ENCODE assay signal across 17 cellular contexts in the genomic region with DNA sequence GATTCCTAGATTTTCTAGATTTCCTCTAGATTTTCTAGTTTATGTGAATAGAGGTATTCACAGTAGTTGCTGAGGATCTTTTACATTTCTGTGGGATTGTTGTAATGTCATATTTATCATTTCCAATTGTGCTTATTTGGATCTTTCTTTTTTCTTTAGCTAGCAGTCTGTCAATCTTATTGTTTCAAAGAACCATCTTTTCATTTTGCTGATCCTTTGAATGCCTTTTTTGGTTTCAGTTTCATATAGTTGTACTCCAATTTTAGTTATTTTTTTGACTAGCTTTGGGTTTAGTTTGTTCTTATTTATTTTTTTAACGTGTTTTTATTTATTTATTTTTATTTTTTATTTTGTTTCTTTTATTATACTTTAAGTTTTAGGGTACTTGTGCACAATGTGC. TPM values are rescaled to one million over a fixed set of nuclear protein-coding genes. Genes with fewer than 3 reads are reported as not detected.
DNase-seq lines count a peak whose midpoint lies in the region; ATAC-seq and TF ChIP-seq lines count a peak whose summit lies in the region.
"Had no signal": no experiment of that assay in that cellular context is flagged by ENCODE, and none has a peak within 500 bp of the region (broad histone marks: within the 10 kb centered on the region; RNA-seq: fewer than 3 reads in every experiment).

No MANE protein-coding gene starts in this region.

- DNase-seq in activated CD4-positive, alpha-beta T cell treated with anti-CD3 and anti-CD28 coated beads, Interleukin-2, amount 10 ng/mL, durations not matched to agents 24 days and 14 days, result no peak
- DNase-seq in activated CD4-positive, alpha-beta T cell treated with anti-CD3 and anti-CD28 coated beads, Interleukin-2, amount 50 U/mL, for 48 hours, result no peak
- no peak for DNase-seq in activated CD8-positive, alpha-beta T cell treated with anti-CD3 and anti-CD28 coated beads for 36 hours
- no peak for DNase-seq in effector memory CD8-positive, alpha-beta T cell
- DNase-seq in neuronal stem cell (ENCODE audit: low spot score) (no peak), NCI-H128 (lab: John Stamatoyannopoulos, UW; ENCODE audit: unreplicated experiment) (no peak), Peyer's patch (no peak)
- DNase-seq: DMS 273 treated with DMSO at 0.1 percent for 48 hours, DND-41, H9, NCI-H1417 treated with DMSO at 0.1 percent for 48 hours, NCI-H187 treated with DMSO at 0.1 percent for 48 hours, NCI-H226, NCI-H524 treated with DMSO at 0.1 percent for 48 hours had no signal

- TF ChIP-seq CTCF in HEK293 (tag by site-specific recombination; IDR thresholded peaks at IDR 0.05), result no peak
- no peak for TF ChIP-seq CTCF in activated CD8-positive, alpha-beta T cell treated with anti-CD3 and anti-CD28 coated beads for 36 hours (IDR thresholded peaks at IDR 0.05)
- no peak for TF ChIP-seq CTCF in Peyer's patch (IDR thresholded peaks at IDR 0.05)

- H3K27ac ChIP-seq in HEK293 (ENCODE audit: extremely low read depth, low read depth, low read length) (no peak overlapping the region), neuronal stem cell (replicated peaks; ENCODE audit: low read length) (no peak overlapping the region), Peyer's patch (no peak overlapping the region)
- H3K27ac ChIP-seq: 22Rv1 had no signal

- no peak overlapping the region for H2AFZ ChIP-seq in neuronal stem cell (ENCODE audit: low read length)

- H2BK12ac ChIP-seq in neuronal stem cell (ENCODE audit: low read length), result no peak overlapping the region

- H3K27ac Mint-ChIP-seq in activated CD4-positive, alpha-beta T cell treated with anti-CD3 and anti-CD28 coated beads, Interleukin-2, amount 10 ng/mL, durations not matched to agents 24 days and 14 days, result no peak overlapping the region
- H3K27ac Mint-ChIP-seq in activated CD8-positive, alpha-beta T cell treated with anti-CD3 and anti-CD28 coated beads for 36 hours, result peak overlapping the region; percentile 35
- H3K27ac Mint-ChIP-seq in effector memory CD8-positive, alpha-beta T cell, result peak overlapping the region; percentile 35 to 38
- H3K27ac Mint-ChIP-seq: B cell, H9 had no signal

- peaks cover 67% of the 10 kb centered on the region for H3K36me3 Mint-ChIP-seq in activated CD4-positive, alpha-beta T cell treated with anti-CD3 and anti-CD28 coated beads, Interleukin-2, amount 10 ng/mL, durations not matched to agents 24 days and 14 days (ENCODE audit: low read depth)
- peaks cover 54% of the 10 kb centered on the region for H3K36me3 Mint-ChIP-seq in activated CD8-positive, alpha-beta T cell treated with anti-CD3 and anti-CD28 coated beads for 36 hours (ENCODE audit: low read depth)
- peaks cover 34% of the 10 kb centered on the region for H3K36me3 Mint-ChIP-seq in effector memory CD8-positive, alpha-beta T cell (ENCODE audit: insufficient read depth)

- POLR2A ChIA-PET in HEK293 (lab: Yijun Ruan, JAX), result no interaction called here
- POLR2A ChIA-PET in activated CD8-positive, alpha-beta T cell treated with anti-CD3 and anti-CD28 coated beads for 36 hours (lab: Charles Lee), result interaction anchor here (1.0 kb wide), 1 partner anchor 124 kb away, joined by 3 read pairs; no protein-coding TSS in a partner anchor

- no peak overlapping the region for H3K4me2 ChIP-seq in neuronal stem cell (ENCODE audit: insufficient read depth, low read length, poor library complexity, severe bottlenecking)

- no peaks in the 10 kb centered on the region for H3K79me1 ChIP-seq in neuronal stem cell (ENCODE audit: low read depth, low read length)

- no CpG with 5 or more reads among the region's 1 CpG for WGBS in neuronal stem cell (ENCODE audit: extremely low coverage in 2 of 2, insufficient read length in 2 of 2, insufficient replicate concordance in 1 of 2), 2 donors

- H3K4me1 Mint-ChIP-seq in activated CD4-positive, alpha-beta T cell treated with anti-CD3 and anti-CD28 coated beads, Interleukin-2, amount 10 ng/mL, durations not matched to agents 24 days and 14 days, result peaks cover 22% of the 10 kb centered on the region
- H3K4me1 Mint-ChIP-seq in activated CD8-positive, alpha-beta T cell treated with anti-CD3 and anti-CD28 coated beads for 36 hours (ENCODE audit: low read depth), result peaks cover 22% of the 10 kb centered on the region
- H3K4me1 Mint-ChIP-seq in effector memory CD8-positive, alpha-beta T cell (ENCODE audit: low read depth in 2 of 2), result peaks cover 38 to 42% of the 10 kb centered on the region in 2 donors
- H3K4me1 Mint-ChIP-seq: H9 had no signal

- H3K4me3 ChIP-seq in HEK293 (ENCODE audit: low read depth, low read length) (no peak overlapping the region), neuronal stem cell (ENCODE audit: low read length in 2 of 2) (no peak overlapping the region), Peyer's patch (no peak overlapping the region)

- H2BK5ac ChIP-seq in neuronal stem cell (ENCODE audit: low read length), result no peak overlapping the region

- no peak overlapping the region for H4K91ac ChIP-seq in neuronal stem cell (ENCODE audit: low read depth, low read length, poor library complexity)

- peaks cover 19 to 30% of the 10 kb centered on the region in 2 experiments for H3K36me3 ChIP-seq in HEK293 (ENCODE audit: control insufficient read depth in 2 of 2, insufficient read depth in 1 of 2, low read length in 2 of 2)
- peaks cover 0 to 7% of the 10 kb centered on the region in 2 donors for H3K36me3 ChIP-seq in neuronal stem cell (replicated peaks in 1 of 2; ENCODE audit: control insufficient read depth in 2 of 2, insufficient read depth in 2 of 2, low read length in 2 of 2)
- H3K36me3 ChIP-seq in Peyer's patch, result peaks cover 0 to 15% (median 0%) of the 10 kb centered on the region in 3 donors

- H3K9ac ChIP-seq in neuronal stem cell (ENCODE audit: low read depth, low read length, poor library complexity), result no peak overlapping the region

- H3K27me3 ChIP-seq in neuronal stem cell (ENCODE audit: control insufficient read depth in 3 of 3, insufficient read depth in 3 of 3, low read depth in 1 of 3, low read length in 3 of 3) (no peaks in the 10 kb centered on the region), Peyer's patch (no peaks in the 10 kb centered on the region)

- CTCF ChIA-PET in HEK293 (lab: Yijun Ruan, JAX), result interaction anchor here (0.7 kb wide), 1 partner anchor 99 kb away, joined by 3 read pairs; no protein-coding TSS in a partner anchor
- CTCF ChIA-PET in activated CD8-positive, alpha-beta T cell treated with anti-CD3 and anti-CD28 coated beads for 36 hours (lab: Charles Lee), result interaction anchor here (0.6 kb wide), 1 partner anchor 88 kb away, joined by 3 read pairs; no protein-coding TSS in a partner anchor

- H3K14ac ChIP-seq in neuronal stem cell (ENCODE audit: low read length), result no peak overlapping the region

- H2BK120ac ChIP-seq in neuronal stem cell (ENCODE audit: low read depth, low read length), result no peak overlapping the region

- peak overlapping the region; percentile 13 for H3K4me3 Mint-ChIP-seq in activated CD4-positive, alpha-beta T cell treated with anti-CD3 and anti-CD28 coated beads, Interleukin-2, amount 10 ng/mL, durations not matched to agents 24 days and 14 days
- H3K4me3 Mint-ChIP-seq in activated CD8-positive, alpha-beta T cell treated with anti-CD3 and anti-CD28 coated beads for 36 hours, result no peak overlapping the region
- H3K4me3 Mint-ChIP-seq in effector memory CD8-positive, alpha-beta T cell, result no peak overlapping the region
- H3K4me3 Mint-ChIP-seq: B cell, H9 had no signal

- no peak overlapping the region for H3K18ac ChIP-seq in neuronal stem cell (ENCODE audit: low read length)

- H2BK15ac ChIP-seq in neuronal stem cell (ENCODE audit: low read length), result no peak overlapping the region

- H3K9me3 Mint-ChIP-seq in activated CD4-positive, alpha-beta T cell treated with anti-CD3 and anti-CD28 coated beads, Interleukin-2, amount 10 ng/mL, durations not matched to agents 24 days and 14 days, result peaks cover 21% of the 10 kb centered on the region
- peaks cover 5% of the 10 kb centered on the region for H3K9me3 Mint-ChIP-seq in activated CD8-positive, alpha-beta T cell treated with anti-CD3 and anti-CD28 coated beads for 36 hours
- no peaks in the 10 kb centered on the region for H3K9me3 Mint-ChIP-seq in effector memory CD8-positive, alpha-beta T cell

- H3K4ac ChIP-seq in neuronal stem cell (ENCODE audit: low read length), result no peak overlapping the region

- no peak overlapping the region for H3K23ac ChIP-seq in neuronal stem cell (ENCODE audit: low read depth, low read length, poor library complexity)

- intact Hi-C loops in activated CD4-positive, alpha-beta T cell treated with anti-CD3 and anti-CD28 coated beads, Interleukin-2, amount 10 ng/mL, durations not matched to agents 24 days and 14 days (cut with micrococcal nuclease), result no loop called here
- intact Hi-C loops in activated CD8-positive, alpha-beta T cell treated with anti-CD3 and anti-CD28 coated beads for 36 hours (cut with micrococcal nuclease), result no loop called here

- no peaks in the 10 kb centered on the region for H3K4me1 ChIP-seq in HEK293 (ENCODE audit: control insufficient read depth, insufficient read depth, low read length)
- no peaks in the 10 kb centered on the region for H3K4me1 ChIP-seq in neuronal stem cell (ENCODE audit: control insufficient read depth in 2 of 2, insufficient read depth in 1 of 2, low read depth in 1 of 2, low read length in 2 of 2)
- no peaks in the 10 kb centered on the region for H3K4me1 ChIP-seq in Peyer's patch

- H2AK5ac ChIP-seq in neuronal stem cell (ENCODE audit: low read depth, low read length), result no peak overlapping the region

- no peaks in the 10 kb centered on the region for H3K27me3 Mint-ChIP-seq in activated CD4-positive, alpha-beta T cell treated with anti-CD3 and anti-CD28 coated beads, Interleukin-2, amount 10 ng/mL, durations not matched to agents 24 days and 14 days
- H3K27me3 Mint-ChIP-seq in activated CD8-positive, alpha-beta T cell treated with anti-CD3 and anti-CD28 coated beads for 36 hours, result no peaks in the 10 kb centered on the region
- no peaks in the 10 kb centered on the region for H3K27me3 Mint-ChIP-seq in effector memory CD8-positive, alpha-beta T cell
- H3K27me3 Mint-ChIP-seq: B cell had no signal

- TF ChIP-seq POLR2A in Peyer's patch (IDR thresholded peaks at IDR 0.05), result no peak

- no peak for ATAC-seq in activated CD8-positive, alpha-beta T cell treated with anti-CD3 and anti-CD28 coated beads for 36 hours
- no peak for ATAC-seq in effector memory CD8-positive, alpha-beta T cell (replicated peaks)

- H4K8ac ChIP-seq in neuronal stem cell (ENCODE audit: low read depth, low read length), result no peak overlapping the region

- H3K9me3 ChIP-seq in HEK293 (ENCODE audit: control insufficient read depth, insufficient read depth, low read depth, low read length) (no peaks in the 10 kb centered on the region), neuronal stem cell (replicated peaks in 1 of 2; ENCODE audit: control insufficient read depth in 2 of 2, insufficient read depth in 1 of 2, low read depth in 1 of 2, low read length in 2 of 2) (peaks cover 0 to 13% of the 10 kb centered on the region in 2 donors), Peyer's patch (no peaks in the 10 kb centered on the region)

RNA-seq across cellular contexts. Expression of a gene that starts 24.5 kb away (rescaled TPM):
- total RNA-seq in activated CD4-positive, alpha-beta T cell treated with anti-CD3 and anti-CD28 coated beads, Interleukin-2, amount 10 ng/mL, durations not matched to agents 24 days and 14 days, result 23.6 and 24.1 TPM in 2 replicates
- 10 to 100 TPM; 25.3 to 28.3 TPM for total RNA-seq in activated CD8-positive, alpha-beta T cell treated with anti-CD3 and anti-CD28 coated beads for 36 hours
- 2.2 TPM for polyA plus RNA-seq in neuronal stem cell (2013, experiment 1 of 2)
- 2.4 TPM for polyA plus RNA-seq in neuronal stem cell (2013, experiment 2 of 2)
- total RNA-seq in Peyer's patch, result 10 to 100 TPM in 3 of 4 donors, 1 to 10 TPM in 1; 7.0 to 40.4 (median 16.9) TPM
